In genomic region chr6:34229877-34230276, GRCh38 we compare ENCODE assay signal across 20 cellular contexts. TPM values are rescaled to one million over a fixed set of nuclear protein-coding genes. Genes with fewer than 3 reads are reported as not detected.
DNase-seq lines count a peak whose midpoint lies in the region; ATAC-seq and TF ChIP-seq lines count a peak whose summit lies in the region.
"Had no signal": no experiment of that assay in that cellular context is flagged by ENCODE, and none has a peak within 500 bp of the region (broad histone marks: within the 10 kb centered on the region; RNA-seq: fewer than 3 reads in every experiment).

No MANE protein-coding gene starts in this region.

- H3K4me2 ChIP-seq in PC-9 (peak overlapping the region; percentile 25), neural progenitor cell (no peak overlapping the region)
- H3K4me2 ChIP-seq: SK-N-SH had no signal

- no peaks in the 10 kb centered on the region for H3K27me3 Mint-ChIP-seq in CD4-positive, alpha-beta T cell
- H3K27me3 Mint-ChIP-seq in nephron progenitor cell (ENCODE audit: low read depth, poor library complexity), result peaks cover 7% of the 10 kb centered on the region
- H3K27me3 Mint-ChIP-seq in CD14-positive monocyte (ENCODE audit: low read depth in 3 of 3), result peaks cover 1 to 7% (median 2%) of the 10 kb centered on the region in 3 donors
- H3K27me3 Mint-ChIP-seq in neural progenitor cell (ENCODE audit: insufficient read depth, low read depth), result peaks cover 5% of the 10 kb centered on the region

- H3K27ac ChIP-seq in CD4-positive, alpha-beta T cell (ENCODE audit: low read depth, low read length), result no peak overlapping the region
- H3K27ac ChIP-seq in PC-9 (peak overlapping the region; percentile 98), epithelial cell of prostate (peak overlapping the region; percentile 72), right cardiac atrium (ENCODE audit: low read length) (no peak overlapping the region), neural progenitor cell (no peak overlapping the region)
- H3K27ac ChIP-seq: C4-2B had no signal

- H3K9me2 ChIP-seq in PC-9 (ENCODE audit: insufficient read depth), result no peaks in the 10 kb centered on the region
- H3K9me2 ChIP-seq: SK-N-SH had no signal

- no peak for TF ChIP-seq CTCF in CD4-positive, alpha-beta T cell (IDR thresholded peaks at IDR 0.05)
- TF ChIP-seq CTCF in PC-9 (conservative IDR thresholded peaks at IDR 0.05) (no peak), nephron progenitor cell (IDR thresholded peaks at IDR 0.05) (no peak), CD14-positive monocyte (IDR thresholded peaks at IDR 0.05) (no peak), neural progenitor cell (IDR thresholded peaks at IDR 0.05) (no peak)

- intact Hi-C loops in CD4-positive, alpha-beta T cell (cut with DNase I, micrococcal nuclease), result loop anchor here in 1 of 2 experiments (10.0 kb wide), 1 partner anchor 795 kb away; no protein-coding TSS in a partner anchor
- intact Hi-C loops in PC-9 (cut with micrococcal nuclease; ENCODE audit: unreplicated experiment), result no loop called here
- intact Hi-C loops in right cardiac atrium (cut with DNase I), result loop anchor here in 1 of 4 donors (5.0 kb wide), 1 partner anchor 33 kb away; no protein-coding TSS in a partner anchor
- intact Hi-C loops in CD14-positive monocyte (cut with micrococcal nuclease), result no loop called here

- H3K9me3 ChIP-seq in CD4-positive, alpha-beta T cell (ENCODE audit: control insufficient read depth, low read length), result no peaks in the 10 kb centered on the region
- no peaks in the 10 kb centered on the region; the same call in 1 of the 2 replicates for H3K9me3 ChIP-seq in PC-9 (ENCODE audit: insufficient read depth, low read depth)
- H3K9me3 ChIP-seq in right cardiac atrium (ENCODE audit: control insufficient read depth, low read length), result no peaks in the 10 kb centered on the region
- H3K9me3 ChIP-seq in neural progenitor cell (ENCODE audit: low read depth), result no peaks in the 10 kb centered on the region
- H3K9me3 ChIP-seq: SK-N-SH had no signal

- H3K9ac ChIP-seq in neural progenitor cell, result no peak overlapping the region
- H3K9ac ChIP-seq: SK-N-SH had no signal

- no peaks in the 10 kb centered on the region for H3K9me3 Mint-ChIP-seq in CD4-positive, alpha-beta T cell
- no peaks in the 10 kb centered on the region for H3K9me3 Mint-ChIP-seq in nephron progenitor cell
- H3K9me3 Mint-ChIP-seq in CD14-positive monocyte, result peaks cover 0 to 3% (median 0%) of the 10 kb centered on the region in 7 donors
- no peaks in the 10 kb centered on the region for H3K9me3 Mint-ChIP-seq in neural progenitor cell

- H3K4me3 ChIP-seq in PC-9, result no peak overlapping the region
- no peak overlapping the region for H3K4me3 ChIP-seq in right cardiac atrium (ENCODE audit: low read length)
- no peak overlapping the region for H3K4me3 ChIP-seq in neural progenitor cell

- peak overlapping the region; percentile 24 for H3K27ac Mint-ChIP-seq in CD4-positive, alpha-beta T cell
- H3K27ac Mint-ChIP-seq in nephron progenitor cell (peak overlapping the region; percentile 54), CD14-positive monocyte (no peak overlapping the region), neural progenitor cell (no peak overlapping the region)

- POLR2A ChIA-PET in CD4-positive, alpha-beta T cell (lab: Charles Lee), result no interaction called here
- POLR2A ChIA-PET in PC-9 (lab: Charles Lee; ENCODE audit: unreplicated experiment), result interaction anchor here (0.6 kb wide), 1 partner anchor 610 kb away, joined by 8 read pairs; no protein-coding TSS in a partner anchor

- ATAC-seq in CD4-positive, alpha-beta T cell (ENCODE audit: poor library complexity), result no peak
- no peak for ATAC-seq in right cardiac atrium

- H4K20me1 ChIP-seq in PC-9 (ENCODE audit: insufficient read depth), result no peaks in the 10 kb centered on the region
- H4K20me1 ChIP-seq in neural progenitor cell (ENCODE audit: low read depth), result no peaks in the 10 kb centered on the region

- H3K36me3 ChIP-seq in PC-9 (ENCODE audit: low read depth) (no peaks in the 10 kb centered on the region), neural progenitor cell (no peaks in the 10 kb centered on the region)

- DNase-seq in CD4-positive, alpha-beta T cell, result no peak
- DNase-seq in PC-9 (no peak), epithelial cell of prostate (ENCODE audit: low read depth, low spot score) (no peak), nephron progenitor cell (no peak), right cardiac atrium (no peak), CD14-positive monocyte (ENCODE audit: low spot score) (no peak), neural progenitor cell (ENCODE audit: low spot score) (no peak), NCI-H1092 treated with DMSO at 0.1 percent for 48 hours (lab: John Stamatoyannopoulos, UW) (no peak)
- DNase-seq: DMS79, GOT3, NCI-H1436, NCI-H187 treated with DMSO at 0.1 percent for 48 hours, NCI-H2107, NCI-H446 treated with DMSO at 0.1 percent for 48 hours, NCI-H526 treated with DMSO at 0.1 percent for 48 hours, OCI-M1, RPMI8226, SIG-M5, SK-N-SH had no signal

- no peaks in the 10 kb centered on the region for H3K36me3 Mint-ChIP-seq in CD4-positive, alpha-beta T cell (ENCODE audit: low read depth)
- H3K36me3 Mint-ChIP-seq in nephron progenitor cell (ENCODE audit: low read depth), result no peaks in the 10 kb centered on the region
- H3K36me3 Mint-ChIP-seq in CD14-positive monocyte, result peaks cover 0 to 2% of the 10 kb centered on the region in 2 donors
- H3K36me3 Mint-ChIP-seq in neural progenitor cell, result no peaks in the 10 kb centered on the region

- H3K79me2 ChIP-seq in PC-9 (ENCODE audit: low read depth) (no peaks in the 10 kb centered on the region), neural progenitor cell (ENCODE audit: low read depth) (peaks cover 12% of the 10 kb centered on the region)

- H3K4me1 ChIP-seq in PC-9 (replicated peaks; ENCODE audit: insufficient read depth) (peaks cover 93% of the 10 kb centered on the region), right cardiac atrium (ENCODE audit: control insufficient read depth, insufficient read depth, low read length) (no peaks in the 10 kb centered on the region), neural progenitor cell (peaks cover 28% of the 10 kb centered on the region)

- peaks cover 8% of the 10 kb centered on the region for H3K4me1 Mint-ChIP-seq in CD4-positive, alpha-beta T cell (ENCODE audit: low read depth)
- H3K4me1 Mint-ChIP-seq in nephron progenitor cell (peaks cover 72% of the 10 kb centered on the region), CD14-positive monocyte (peaks cover 44% of the 10 kb centered on the region), neural progenitor cell (peaks cover 37% of the 10 kb centered on the region)

- no peaks in the 10 kb centered on the region for H3K27me3 ChIP-seq in CD4-positive, alpha-beta T cell (ENCODE audit: control insufficient read depth, insufficient read depth, low read length)
- H3K27me3 ChIP-seq in PC-9 (ENCODE audit: insufficient read depth, low read depth) (no peaks in the 10 kb centered on the region), right cardiac atrium (ENCODE audit: control insufficient read depth, insufficient read depth) (no peaks in the 10 kb centered on the region), neural progenitor cell (no peaks in the 10 kb centered on the region)

- H2AFZ ChIP-seq in PC-9, result no peak overlapping the region
- no peak overlapping the region for H2AFZ ChIP-seq in neural progenitor cell (replicated peaks)

- no TSS peak for BruUV-seq in PC-9 (replicated peaks; lab: Mats Ljungman, UMichigan)

- CTCF ChIA-PET in CD4-positive, alpha-beta T cell (lab: Charles Lee), result no interaction called here
- CTCF ChIA-PET in PC-9 (lab: Charles Lee), result interaction anchor here (0.7 kb wide), 1 partner anchor 498 kb away, joined by 8 read pairs; no protein-coding TSS in a partner anchor

- 89% methylated on average over 8 of the region's 8 CpGs for WGBS in right cardiac atrium

- H3F3A ChIP-seq in PC-9 (ENCODE audit: insufficient read depth, low read depth) (peaks cover 92% of the 10 kb centered on the region), neural progenitor cell (ENCODE audit: low read depth) (peaks cover 27% of the 10 kb centered on the region)

- no peak overlapping the region for H3K4me3 Mint-ChIP-seq in CD4-positive, alpha-beta T cell
- no peak overlapping the region for H3K4me3 Mint-ChIP-seq in nephron progenitor cell
- no peak overlapping the region for H3K4me3 Mint-ChIP-seq in CD14-positive monocyte
- H3K4me3 Mint-ChIP-seq in neural progenitor cell, result no peak overlapping the region

RNA-seq across cellular contexts. Expression of gene HMGA1, which starts 6.8 kb away (rescaled TPM):
- total RNA-seq in CD4-positive, alpha-beta T cell, result 100 to 1,000 TPM; 102 to 107 TPM
- total RNA-seq in PC-9 (2021), result 1,825 and 1,951 TPM in 2 replicates
- total RNA-seq in right cardiac atrium, result 10 to 100 TPM; 34.5 to 43.0 (median 39.0) TPM
- 29.7 TPM for polyA plus RNA-seq in right cardiac atrium
- polyA plus RNA-seq in CD14-positive monocyte, result 10 to 100 TPM; 11.4 to 17.6 TPM
- 417 and 1,058 TPM in 2 replicates for total RNA-seq in neural progenitor cell (ENCODE audit: low replicate concordance)

RNA-seq across cellular contexts. Expression of gene SMIM29, which starts 18.9 kb away (rescaled TPM):
- total RNA-seq in CD4-positive, alpha-beta T cell, result 10 to 100 TPM; 22.0 to 23.9 TPM
- total RNA-seq in PC-9 (2021) (32.8 and 35.2 TPM in 2 replicates), right cardiac atrium (10 to 100 TPM; 17.0 to 25.5 (median 22.4) TPM), neural progenitor cell (ENCODE audit: low replicate concordance) (2.4 and 8.9 TPM in 2 replicates)
- polyA plus RNA-seq in right cardiac atrium (34.8 TPM), CD14-positive monocyte (10 to 100 TPM; 57.2 to 66.7 TPM)

Comparison
In these comparisons a context has a peak if more than half of its experiments do, and no peak if none do; other contexts are left out.
1. H3K27ac ChIP-seq: peak in PC-9 (single experiment) and epithelial cell of prostate (single experiment); none in CD4-positive, alpha-beta T cell (single experiment), right cardiac atrium (single experiment) and neural progenitor cell (single experiment).
2. H3K27ac Mint-ChIP-seq: peak in CD4-positive, alpha-beta T cell (single experiment) and nephron progenitor cell (single experiment); none in CD14-positive monocyte (0 of 7) and neural progenitor cell (single experiment).